Comparison of ENCODE assay signal across 29 cellular contexts in genomic region chr15:27743638-27744037, GRCh38.
A peak's percentile ranks its signal among the peaks of the same experiment; 100 is the strongest.
DNase-seq lines count a peak whose midpoint lies in the region; ATAC-seq and TF ChIP-seq lines count a peak whose summit lies in the region.
"Had no signal": no experiment of that assay in that cellular context is flagged by ENCODE, and none has a peak within 500 bp of the region (broad histone marks: within the 10 kb centered on the region; RNA-seq: fewer than 3 reads in every experiment).

No MANE protein-coding gene starts in this region.

- H3K27ac ChIP-seq in RWPE2 (ENCODE audit: poor library complexity, severe bottlenecking) (no peak overlapping the region), thyroid gland (no peak overlapping the region)
- H3K27ac ChIP-seq: BLaER1, HL-60, KMS-11, RWPE1 had no signal

- H3K27me3 Mint-ChIP-seq in neural crest cell (ENCODE audit: low read depth): no peaks in the 10 kb centered on the region
- H3K27me3 Mint-ChIP-seq: CD4-positive, CD25-positive, alpha-beta regulatory T cell; IgD-negative memory B cell had no signal

- peaks cover 2% of the 10 kb centered on the region for H3K36me3 Mint-ChIP-seq in neural crest cell (ENCODE audit: low read depth)
- H3K36me3 Mint-ChIP-seq: CD4-positive, CD25-positive, alpha-beta regulatory T cell had no signal

- 91 to 93% methylated on average over 8 of the region's 8 CpGs for WGBS in thyroid gland, 2 donors

- peak overlapping the region; percentile 50 for H3K27ac Mint-ChIP-seq in neural crest cell (ENCODE audit: unreplicated experiment)
- H3K27ac Mint-ChIP-seq: CD4-positive, CD25-positive, alpha-beta regulatory T cell; HFFc6; IgD-negative memory B cell had no signal

- no peak for TF ChIP-seq POLR2A in thyroid gland (IDR thresholded peaks at IDR 0.05)

- H3K9me3 Mint-ChIP-seq in neural crest cell: peaks cover 8% of the 10 kb centered on the region

- H3K4me1 ChIP-seq in RWPE2 (ENCODE audit: insufficient read depth, poor library complexity, severe bottlenecking): no peaks in the 10 kb centered on the region
- H3K4me1 ChIP-seq in thyroid gland: no peaks in the 10 kb centered on the region
- H3K4me1 ChIP-seq: BLaER1, HAP-1 had no signal

- H3K4me1 Mint-ChIP-seq in neural crest cell: no peaks in the 10 kb centered on the region
- H3K4me1 Mint-ChIP-seq: CD4-positive, CD25-positive, alpha-beta regulatory T cell had no signal

- H3K27me3 ChIP-seq in RWPE2 (ENCODE audit: insufficient read depth, poor library complexity, severe bottlenecking) (no peaks in the 10 kb centered on the region), thyroid gland (no peaks in the 10 kb centered on the region)
- H3K27me3 ChIP-seq: BLaER1 had no signal

- no peaks in the 10 kb centered on the region for H3K36me3 ChIP-seq in RWPE2 (ENCODE audit: low read depth)
- no peaks in the 10 kb centered on the region for H3K36me3 ChIP-seq in thyroid gland
- H3K36me3 ChIP-seq: BLaER1, HAP-1 had no signal

- no peak for TF ChIP-seq CTCF in RWPE2 (IDR thresholded peaks at IDR 0.05; ENCODE audit: poor library complexity, severe bottlenecking)
- TF ChIP-seq CTCF in neural crest cell (conservative IDR thresholded peaks at IDR 0.05): no peak
- no peak for TF ChIP-seq CTCF in thyroid gland (IDR thresholded peaks at IDR 0.05)

- ATAC-seq in RWPE2 (ENCODE audit: low read depth) (no peak), HG02763 (IDR thresholded peaks at IDR 0.05; ENCODE audit: unreplicated experiment) (no peak), HG03097 (IDR thresholded peaks at IDR 0.05; ENCODE audit: low FRiP score, unreplicated experiment) (no peak), HG02973 (IDR thresholded peaks at IDR 0.05; ENCODE audit: unreplicated experiment) (no peak)
- ATAC-seq: GM12878 had no signal

- H3K9me3 ChIP-seq in RWPE2 (ENCODE audit: severe bottlenecking): no peaks in the 10 kb centered on the region
- no peaks in the 10 kb centered on the region for H3K9me3 ChIP-seq in thyroid gland
- H3K9me3 ChIP-seq: BLaER1, HAP-1 had no signal

- no peak overlapping the region for H3K4me3 ChIP-seq in RWPE2 (ENCODE audit: severe bottlenecking)
- no peak overlapping the region for H3K4me3 ChIP-seq in thyroid gland (replicated peaks in 1 of 3)
- H3K4me3 ChIP-seq: BLaER1, GM12878, HAP-1 had no signal

- intact Hi-C loops in thyroid gland (cut with DNase I): no loop called here

- no peak overlapping the region for H3K4me3 Mint-ChIP-seq in neural crest cell
- H3K4me3 Mint-ChIP-seq: CD4-positive, CD25-positive, alpha-beta regulatory T cell; HFFc6 had no signal

- DNase-seq in DMS53 treated with DMSO at 0.1 percent for 48 hours (lab: John Stamatoyannopoulos, UW; ENCODE audit: unreplicated experiment) (peak; percentile 1), NCI-H510A (lab: John Stamatoyannopoulos, UW) (peak; percentile 15), RWPE2 (ENCODE audit: low spot score) (peak; percentile 48), neural crest cell (ENCODE audit: low read depth, low spot score) (no peak), thyroid gland (no peak)
- DNase-seq: CD4-positive, CD25-positive, alpha-beta regulatory T cell; DMS79; EL; GDM1; GOT3; HFFc6; MM.1S; NCI-H1417 treated with DMSO at 0.1 percent for 48 hours; NCI-H1930; NCI-H345; NCI-H524 treated with DMSO at 0.1 percent for 48 hours; NCI-H82; SHP77 treated with DMSO at 0.1 percent for 48 hours; T-helper 1 cell had no signal

Comparison
In these comparisons a context has a peak if more than half of its experiments do, and no peak if none do; other contexts are left out.
1. DNase-seq: peak in DMS53 treated with DMSO at 0.1 percent for 48 hours (single experiment), NCI-H510A (single experiment) and RWPE2 (single experiment); none in neural crest cell (single experiment) and thyroid gland (0 of 2).